20 cellular contexts compared by ENCODE assay signal in the genomic region with DNA sequence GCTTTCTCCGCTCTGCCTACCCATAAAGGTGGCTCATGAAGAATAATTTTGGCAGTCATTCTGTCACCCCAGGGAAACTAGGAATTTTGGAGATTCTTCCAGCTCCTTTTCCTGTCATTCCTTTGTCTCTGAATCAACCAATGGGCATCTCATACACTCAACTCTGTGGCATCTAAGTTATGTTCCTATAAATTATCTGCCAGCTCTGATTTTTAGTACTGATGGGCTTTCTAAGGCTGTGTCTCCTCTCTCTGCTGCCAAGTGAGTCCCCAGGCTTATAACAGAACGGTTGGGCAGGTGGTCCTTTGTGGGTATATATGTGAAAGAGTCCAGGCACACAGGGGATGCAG.
"Had no signal": no experiment of that assay in that cellular context is flagged by ENCODE, and none has a peak within 500 bp of the region (broad histone marks: within the 10 kb centered on the region; RNA-seq: fewer than 3 reads in every experiment).

No MANE protein-coding gene starts in this region.

- H3K4me3 ChIP-seq: esophagus muscularis mucosa, gastrocnemius medialis, lung, pancreas, tibial nerve, upper lobe of right lung had no signal

- H3K4me1 ChIP-seq: esophagus muscularis mucosa, gastrocnemius medialis, pancreas, tibial nerve, upper lobe of right lung had no signal

- H3K27me3 ChIP-seq: esophagus muscularis mucosa, gastrocnemius medialis, pancreas, tibial nerve, upper lobe of right lung had no signal

- H3K27ac ChIP-seq: epithelial cell of prostate, esophagus muscularis mucosa, gastrocnemius medialis, pancreas, tibial nerve, upper lobe of right lung had no signal

- H3K36me3 ChIP-seq: esophagus muscularis mucosa, gastrocnemius medialis, pancreas, tibial nerve, upper lobe of right lung had no signal

- FAIRE-seq: colon, pancreas had no signal

- ATAC-seq: effector memory CD8-positive, alpha-beta T cell; gastrocnemius medialis; left cardiac atrium; left ventricle myocardium superior; pancreas; right cardiac atrium; stimulated activated effector memory CD8-positive, alpha-beta T cell treated with anti-CD3 and anti-CD28 coated beads, Interleukin-12 subunit alpha, Interleukin-12 subunit beta, amount 100 ng/mL, for 72 hours; stimulated activated naive CD8-positive, alpha-beta T cell treated with anti-CD3 and anti-CD28 coated beads, Interleukin-15, Interleukin-2, amounts not matched to agents 100 U/mL and 50 U/mL, for 24 hours; upper lobe of right lung had no signal

- DNase-seq: effector memory CD8-positive, alpha-beta T cell; gastrocnemius medialis; islet precursor cell; left cardiac atrium; left ventricle myocardium superior; mesenchymal stem cell; naive B cell; occipital lobe; pancreas; right cardiac atrium; stimulated activated CD4-positive, alpha-beta T cell treated with anti-CD3 and anti-CD28 coated beads, Interleukin-4, amount 100 ng/mL, for 1 hour; stimulated activated CD8-positive, alpha-beta memory T cell treated with anti-CD3 and anti-CD28 coated beads, Interleukin-4, amount 100 ng/mL, for 48 hours; stimulated activated naive CD8-positive, alpha-beta T cell treated with anti-CD3 and anti-CD28 coated beads, Interleukin-15, Interleukin-2, amounts not matched to agents 100 U/mL and 50 U/mL, for 24 hours; upper lobe of right lung had no signal

- H3K9me3 ChIP-seq: gastrocnemius medialis, pancreas, upper lobe of right lung had no signal
